Comparison of ENCODE assay signal across 8 cellular contexts in the genomic region with DNA sequence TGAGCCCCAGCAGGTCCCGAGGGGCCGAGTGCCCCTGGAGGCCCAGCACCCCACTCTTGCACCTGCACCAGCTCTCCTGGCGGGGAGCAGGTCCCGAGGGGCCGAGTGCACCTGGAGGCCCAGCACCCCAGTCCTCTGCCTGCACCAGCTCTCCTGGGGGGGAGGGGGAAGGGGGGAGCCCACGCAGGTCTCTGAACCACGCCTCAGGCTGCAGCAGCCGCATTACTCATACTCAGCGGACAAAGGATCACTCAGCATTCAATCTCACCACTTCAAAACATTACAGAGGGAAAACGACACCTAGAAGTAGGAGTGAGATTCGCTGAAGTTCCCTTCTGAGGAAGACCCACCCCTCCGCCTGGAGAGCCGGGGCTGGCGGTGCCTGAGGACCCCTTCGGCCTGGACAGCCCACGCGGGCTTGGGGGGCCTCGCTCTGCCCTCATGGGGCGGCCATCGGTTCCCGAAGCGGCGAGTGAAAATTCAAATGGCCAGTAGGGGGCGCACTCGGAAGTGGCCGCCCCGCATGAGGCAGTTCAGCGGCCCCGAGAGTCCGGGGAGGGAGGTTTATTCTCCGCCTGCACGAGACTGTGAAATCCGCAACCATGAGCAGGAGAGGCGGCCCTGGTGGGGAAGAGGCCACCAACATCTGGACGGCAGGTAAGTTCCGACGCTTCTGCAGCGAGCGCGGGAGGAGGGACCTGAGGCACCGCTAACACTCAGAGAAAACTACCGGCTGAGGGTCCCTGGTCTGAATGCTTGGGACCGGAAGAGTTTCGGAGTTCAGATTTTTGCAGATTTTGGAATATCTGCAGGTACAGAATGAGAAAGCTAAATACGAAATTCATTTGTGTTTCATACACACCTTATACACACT. TPM values are rescaled to one million over a fixed set of nuclear protein-coding genes. Genes with fewer than 3 reads are reported as not detected.
DNase-seq lines count a peak whose midpoint lies in the region; TF ChIP-seq lines count a peak whose summit lies in the region.

No MANE protein-coding gene starts in this region.

- no peaks in the 10 kb centered on the region for H3K27me3 Mint-ChIP-seq in chondrocyte (ENCODE audit: low read depth)

- H3K4me3 Mint-ChIP-seq in chondrocyte (ENCODE audit: unreplicated experiment) = peak overlapping the region; percentile 80

- peaks cover 61% of the 10 kb centered on the region for H3K4me1 Mint-ChIP-seq in chondrocyte (ENCODE audit: low read depth)

- no peak overlapping the region for H3K4me2 ChIP-seq in MM.1S (ENCODE audit: low read depth, low read length)

- no peak overlapping the region for H2AFZ ChIP-seq in MM.1S (ENCODE audit: low read length)

- no peaks in the 10 kb centered on the region for H3F3A ChIP-seq in MM.1S (ENCODE audit: insufficient read depth, low read length)

- TF ChIP-seq CTCF in GM12872 (IDR thresholded peaks at IDR 0.05; ENCODE audit: insufficient read depth, low read depth, low read length) (peak; percentile 72), MM.1S (IDR thresholded peaks at IDR 0.05; ENCODE audit: low read length) (peak; percentile 57), chondrocyte (IDR thresholded peaks at IDR 0.05) (peak; percentile 100)

- no peaks in the 10 kb centered on the region for H3K9me3 Mint-ChIP-seq in chondrocyte (ENCODE audit: low read depth)

- H4K20me1 ChIP-seq in MM.1S (ENCODE audit: insufficient read depth, low read length) = no peaks in the 10 kb centered on the region

- no peaks in the 10 kb centered on the region for H3K27me3 ChIP-seq in HAP-1 (ENCODE audit: low read depth)
- no peaks in the 10 kb centered on the region for H3K27me3 ChIP-seq in MM.1S (replicated peaks; ENCODE audit: insufficient read depth, low read length)
- H3K27me3 ChIP-seq in layer of hippocampus (ENCODE audit: control insufficient read depth, insufficient read depth, low read length) = no peaks in the 10 kb centered on the region

- in situ Hi-C loops in HAP-1 (cut with MboI; ENCODE audit: low sequenced_read_pairs) = no loop called here

- no peaks in the 10 kb centered on the region for H3K79me2 ChIP-seq in MM.1S (ENCODE audit: low read length)

- H3K27ac Mint-ChIP-seq in chondrocyte (ENCODE audit: unreplicated experiment) = peak overlapping the region; percentile 94

- H3K4me1 ChIP-seq in HAP-1 (peaks cover 11% of the 10 kb centered on the region), MM.1S (ENCODE audit: low read length) (no peaks in the 10 kb centered on the region)

- H3K36me3 ChIP-seq in HAP-1 (replicated peaks) (no peaks in the 10 kb centered on the region), MM.1S (replicated peaks; ENCODE audit: insufficient read depth, low read length) (no peaks in the 10 kb centered on the region)

- DNase-seq in HAP-1 (ENCODE audit: low spot score in 2 of 2) (peak; percentile 35 to 87), MM.1S (no peak), chondrocyte (ENCODE audit: low spot score) (no peak), SK-N-DZ (ENCODE audit: low spot score) (no peak)
- DNase-seq in activated CD4-positive, alpha-beta T cell treated with anti-CD3 and anti-CD28 coated beads for 1 hour = peak; percentile 59
- peak; percentile 49 for DNase-seq in stimulated activated CD4-positive, alpha-beta T cell treated with anti-CD3 and anti-CD28 coated beads, Interleukin-2, amount 100 ng/mL, for 4 hours (ENCODE audit: low read depth)

- H3K4me3 ChIP-seq in HAP-1 = peak overlapping the region; percentile 12; the same call in 1 of the 2 replicates
- no peak overlapping the region for H3K4me3 ChIP-seq in MM.1S (ENCODE audit: low read length)

- peaks cover 3% of the 10 kb centered on the region for H3K36me3 Mint-ChIP-seq in chondrocyte (ENCODE audit: low read depth)

- H3K9me2 ChIP-seq in MM.1S (replicated peaks; ENCODE audit: insufficient read depth, low read length) = no peaks in the 10 kb centered on the region

- no peak overlapping the region for H3K27ac ChIP-seq in MM.1S (ENCODE audit: low read length)
- H3K27ac ChIP-seq in layer of hippocampus (ENCODE audit: low read depth, low read length) = peak overlapping the region; percentile 50

- no peaks in the 10 kb centered on the region for H3K9me3 ChIP-seq in HAP-1
- no peaks in the 10 kb centered on the region for H3K9me3 ChIP-seq in MM.1S (replicated peaks; ENCODE audit: insufficient read depth, low read length)

- no peak overlapping the region for H3K9ac ChIP-seq in MM.1S (ENCODE audit: low read length)

RNA-seq across cellular contexts. Expression of gene GPER1, which starts 1.1 kb away (rescaled TPM):
- 5.7 to 9.9 TPM (median 9.5 TPM) in 3 replicates for total RNA-seq in chondrocyte
- 0.46 and 0.47 TPM in 2 replicates for polyA plus RNA-seq in SK-N-DZ (2014; cell fraction: cytosol; rRNA removed)
- polyA plus RNA-seq in SK-N-DZ (2014; cell fraction: nucleus; rRNA removed) = 0.67 and 0.89 TPM in 2 replicates

RNA-seq across cellular contexts. Expression of gene GPR146, which starts 42.5 kb away (rescaled TPM):
- total RNA-seq in chondrocyte = 1.4 to 4.4 TPM (median 3.8 TPM) in 3 replicates
- 4.8 and 8.1 TPM in 2 replicates for polyA plus RNA-seq in SK-N-DZ (2014; cell fraction: cytosol; rRNA removed)
- polyA plus RNA-seq in SK-N-DZ (2014; cell fraction: nucleus; rRNA removed) = 2.8 and 5.1 TPM in 2 replicates

Comparison
In these comparisons a context has a peak if more than half of its experiments do, and no peak if none do; other contexts are left out.
1. DNase-seq: peak in HAP-1 (2 of 2), activated CD4-positive, alpha-beta T cell treated with anti-CD3 and anti-CD28 coated beads for 1 hour (single experiment) and stimulated activated CD4-positive, alpha-beta T cell treated with anti-CD3 and anti-CD28 coated beads, Interleukin-2, amount 100 ng/mL, for 4 hours (single experiment); none in MM.1S (single experiment), chondrocyte (single experiment) and SK-N-DZ (single experiment).
2. Peak in every context shown above with its lines, with median percentiles within 50 percentile points of each other: CTCF ChIP-seq.